In the genomic region with DNA sequence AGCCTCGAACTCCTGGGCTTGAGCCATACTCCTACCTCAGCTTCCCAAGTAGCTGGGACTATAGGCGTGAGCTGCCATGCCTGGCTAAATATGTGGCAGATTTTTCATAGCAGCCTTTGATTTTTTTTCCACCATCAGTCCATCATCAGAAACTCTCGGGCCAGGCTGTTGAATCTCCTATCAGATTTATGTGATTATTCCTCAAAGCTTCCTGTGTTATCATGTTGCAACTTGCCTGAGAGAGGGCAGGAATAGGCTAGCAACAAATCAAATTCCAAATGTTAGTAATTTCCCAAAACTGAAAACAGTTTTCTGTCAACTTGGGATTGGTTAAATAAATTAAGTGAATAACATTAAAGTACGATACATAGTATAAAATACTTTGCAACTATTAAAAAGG, we compare ENCODE assay signal across 19 cellular contexts. TPM values are rescaled to one million over a fixed set of nuclear protein-coding genes. Genes with fewer than 3 reads are reported as not detected.
DNase-seq lines count a peak whose midpoint lies in the region; ATAC-seq and TF ChIP-seq lines count a peak whose summit lies in the region.
"Had no signal": no experiment of that assay in that cellular context is flagged by ENCODE, and none has a peak within 500 bp of the region (broad histone marks: within the 10 kb centered on the region; RNA-seq: fewer than 3 reads in every experiment).

No MANE protein-coding gene starts in this region.

- peak overlapping the region; percentile 97 for H3K27ac Mint-ChIP-seq in T-helper 17 cell

- ATAC-seq in T-helper 17 cell, result no peak
- ATAC-seq: Right ventricle myocardium inferior had no signal

- H3K4me1 Mint-ChIP-seq in T-helper 17 cell, result peaks cover 39% of the 10 kb centered on the region

- peaks cover 0 to 9% of the 10 kb centered on the region in 2 donors for H3K36me3 ChIP-seq in adrenal gland (replicated peaks in 1 of 2)

- intact Hi-C loops in adrenal gland (cut with DNase I), result no loop called here

- no peaks in the 10 kb centered on the region for H3K27me3 Mint-ChIP-seq in T-helper 17 cell

- H3K27ac ChIP-seq in epithelial cell of prostate (peak overlapping the region; percentile 60), adrenal gland (no peak overlapping the region)
- H3K27ac ChIP-seq: SK-N-MC had no signal

- H3K4me3 ChIP-seq in adrenal gland, result no peak overlapping the region
- H3K4me3 ChIP-seq: SK-N-MC had no signal

- 58 to 71% (median 64%) methylated on average over 4 of the region's 4 CpGs for WGBS in adrenal gland, 4 donors

- H3K4me1 ChIP-seq in adrenal gland (replicated peaks in 1 of 2), result peaks cover 8 to 39% of the 10 kb centered on the region in 2 donors

- no peak overlapping the region for H3K4me3 Mint-ChIP-seq in T-helper 17 cell

- H3K9me3 ChIP-seq in T-helper 17 cell (ENCODE audit: control insufficient read depth, low read length, poor library complexity, severe bottlenecking) (no peaks in the 10 kb centered on the region), adrenal gland (replicated peaks in 1 of 3) (no peaks in the 10 kb centered on the region)

- DNase-seq in DMS 273 (lab: John Stamatoyannopoulos, UW; ENCODE audit: unreplicated experiment) (peak; percentile 31), DMS 273 treated with DMSO at 0.1 percent for 48 hours (lab: John Stamatoyannopoulos, UW) (no peak), T-helper 17 cell (no peak), epithelial cell of prostate (ENCODE audit: low read depth, low spot score) (no peak), NCI-H524 treated with DMSO at 0.1 percent for 48 hours (lab: John Stamatoyannopoulos, UW) (no peak), NCI-H82 (lab: John Stamatoyannopoulos, UW) (no peak), adrenal gland (no peak)
- DNase-seq in effector CD8-positive, alpha-beta T cell (lab: John Stamatoyannopoulos, UW), result no peak
- DNase-seq: 8988T, DMS153, EL, KBM-7, NCI-H1417 treated with DMSO at 0.1 percent for 48 hours, NCI-H2029 treated with DMSO at 0.1 percent for 48 hours, NCI-H526 treated with DMSO at 0.1 percent for 48 hours had no signal

- no peaks in the 10 kb centered on the region for H3K36me3 Mint-ChIP-seq in T-helper 17 cell (ENCODE audit: low read depth)

- H3K27me3 ChIP-seq in adrenal gland, result no peaks in the 10 kb centered on the region

- no peak for TF ChIP-seq POLR2A in adrenal gland (IDR thresholded peaks at IDR 0.05)

- no peak for TF ChIP-seq CTCF in adrenal gland (IDR thresholded peaks at IDR 0.05)

RNA-seq across cellular contexts. Expression of gene LRRC51, which starts 3.4 kb away (rescaled TPM):
- total RNA-seq in T-helper 17 cell, result 1 to 10 TPM in 1 of 2 donors, under 1 TPM in 1; 0.75 to 4.5 TPM
- total RNA-seq in adrenal gland, result 10 to 100 TPM in 5 of 8 donors, 1 to 10 TPM in 3; 2.4 to 15.4 (median 11.2) TPM
- polyA plus RNA-seq in adrenal gland, result 10 to 100 TPM in 2 of 3 donors, 1 to 10 TPM in 1; 5.3 to 15.7 (median 10.4) TPM

RNA-seq across cellular contexts. Expression of gene NUMA1, which starts 3.7 kb away (rescaled TPM):
- total RNA-seq in T-helper 17 cell (100 to 1,000 TPM; 207 to 208 TPM), adrenal gland (100 to 1,000 TPM; 158 to 380 (median 274) TPM)
- 100 to 1,000 TPM in 2 of 3 donors, 10 to 100 TPM in 1; 86.7 to 677 (median 313) TPM for polyA plus RNA-seq in adrenal gland

RNA-seq across cellular contexts. Expression of gene LAMTOR1, which starts 19.0 kb away (rescaled TPM):
- total RNA-seq in T-helper 17 cell (10 to 100 TPM; 43.7 to 74.6 TPM), adrenal gland (100 to 1,000 TPM; 107 to 297 (median 165) TPM)
- polyA plus RNA-seq in adrenal gland, result 100 to 1,000 TPM in 1 of 3 donors, 10 to 100 TPM in 2; 86.1 to 140 (median 89.1) TPM

RNA-seq across cellular contexts. Expression of gene TOMT, which starts 21.6 kb away (rescaled TPM):
- total RNA-seq in T-helper 17 cell, result not detected
- not detected for total RNA-seq in adrenal gland
- polyA plus RNA-seq in adrenal gland, result not detected
- total RNA-seq: H1, Right ventricle myocardium inferior had no signal
- polyA plus RNA-seq: BJ had no signal

RNA-seq across cellular contexts. Expression of gene ANAPC15, which starts 28.4 kb away (rescaled TPM):
- total RNA-seq in T-helper 17 cell (10 to 100 TPM; 47.0 to 54.6 TPM), adrenal gland (10 to 100 TPM; 15.3 to 36.6 (median 33.9) TPM)
- 10 to 100 TPM; 62.7 to 80.0 (median 77.1) TPM for polyA plus RNA-seq in adrenal gland
